1 cellular context compared by ENCODE assay signal in the genomic region with DNA sequence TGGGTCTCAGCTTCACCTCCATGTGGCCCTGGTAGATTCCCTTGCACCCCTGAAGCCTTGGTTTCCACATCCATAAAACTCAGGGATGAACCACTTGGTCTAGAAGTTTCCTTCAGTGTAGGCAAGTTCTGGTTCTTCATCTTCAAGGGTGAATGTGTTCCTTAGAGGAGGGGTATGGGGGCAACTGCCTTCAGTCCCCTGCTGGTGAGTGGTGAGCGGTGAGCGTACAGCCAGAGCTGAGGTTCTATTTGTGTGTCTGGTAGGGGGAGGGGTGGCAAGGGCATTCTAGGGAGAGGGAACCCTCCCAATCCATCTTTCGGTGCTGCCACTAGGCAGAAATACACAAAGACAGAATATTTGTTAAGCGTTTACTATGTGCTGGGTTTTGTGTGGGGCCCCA.
TF ChIP-seq lines count a peak whose summit lies in the region.

No MANE protein-coding gene starts in this region.

TF ChIP-seq in WTC11, 78 proteins besides CTCF, POLR2A, EP300 and RAD21 (continued from another document):
- TF ChIP-seq, protein P1, sequence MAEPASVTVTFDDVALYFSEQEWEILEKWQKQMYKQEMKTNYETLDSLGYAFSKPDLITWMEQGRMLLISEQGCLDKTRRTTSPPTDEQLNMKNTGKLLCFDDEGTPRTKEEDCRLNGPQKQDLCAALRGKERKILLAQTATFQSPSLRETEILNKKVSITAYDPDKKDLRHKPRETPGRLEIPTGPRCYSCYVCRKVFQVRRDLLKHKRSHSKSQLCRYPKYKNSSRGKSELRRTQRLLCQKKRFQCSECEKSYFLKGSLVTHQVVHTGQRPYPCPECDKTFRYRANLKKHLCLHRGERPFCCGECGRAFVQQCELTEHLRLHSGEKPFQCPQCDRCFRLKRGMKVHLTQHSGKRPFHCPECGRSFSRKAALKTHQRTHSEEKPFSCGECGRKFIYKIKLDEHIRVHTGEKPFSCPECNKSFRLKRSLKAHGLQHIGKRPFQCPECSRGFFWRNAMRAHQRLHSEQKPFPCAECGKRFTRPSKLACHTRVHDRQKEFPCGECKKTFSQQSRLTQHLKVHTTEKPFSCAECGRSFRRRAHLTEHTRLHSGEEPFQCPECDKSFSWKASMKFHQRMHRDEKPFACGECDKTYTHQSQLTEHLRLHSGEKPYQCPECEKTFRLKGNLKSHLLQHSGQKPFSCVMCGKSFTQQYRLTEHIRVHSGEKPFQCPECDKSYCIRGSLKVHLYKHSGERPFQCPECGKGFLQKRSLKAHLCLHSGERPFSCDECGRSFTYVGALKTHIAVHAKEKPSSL (CRISPR knock-in tag; conservative IDR thresholded peaks at IDR 0.05): no peak
- no peak for TF ChIP-seq MYBL2 (CRISPR knock-in tag; IDR thresholded peaks at IDR 0.05)
- no peak for TF ChIP-seq AR (CRISPR knock-in tag; IDR thresholded peaks at IDR 0.05)
- TF ChIP-seq, protein P2, sequence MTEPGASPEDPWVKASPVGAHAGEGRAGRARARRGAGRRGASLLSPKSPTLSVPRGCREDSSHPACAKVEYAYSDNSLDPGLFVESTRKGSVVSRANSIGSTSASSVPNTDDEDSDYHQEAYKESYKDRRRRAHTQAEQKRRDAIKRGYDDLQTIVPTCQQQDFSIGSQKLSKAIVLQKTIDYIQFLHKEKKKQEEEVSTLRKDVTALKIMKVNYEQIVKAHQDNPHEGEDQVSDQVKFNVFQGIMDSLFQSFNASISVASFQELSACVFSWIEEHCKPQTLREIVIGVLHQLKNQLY (CRISPR knock-in tag; IDR thresholded peaks at IDR 0.05): no peak
- TF ChIP-seq E2F5 (CRISPR knock-in tag; IDR thresholded peaks at IDR 0.05): no peak
- TF ChIP-seq, protein P3, sequence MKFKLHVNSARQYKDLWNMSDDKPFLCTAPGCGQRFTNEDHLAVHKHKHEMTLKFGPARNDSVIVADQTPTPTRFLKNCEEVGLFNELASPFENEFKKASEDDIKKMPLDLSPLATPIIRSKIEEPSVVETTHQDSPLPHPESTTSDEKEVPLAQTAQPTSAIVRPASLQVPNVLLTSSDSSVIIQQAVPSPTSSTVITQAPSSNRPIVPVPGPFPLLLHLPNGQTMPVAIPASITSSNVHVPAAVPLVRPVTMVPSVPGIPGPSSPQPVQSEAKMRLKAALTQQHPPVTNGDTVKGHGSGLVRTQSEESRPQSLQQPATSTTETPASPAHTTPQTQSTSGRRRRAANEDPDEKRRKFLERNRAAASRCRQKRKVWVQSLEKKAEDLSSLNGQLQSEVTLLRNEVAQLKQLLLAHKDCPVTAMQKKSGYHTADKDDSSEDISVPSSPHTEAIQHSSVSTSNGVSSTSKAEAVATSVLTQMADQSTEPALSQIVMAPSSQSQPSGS (CRISPR knock-in tag; IDR thresholded peaks at IDR 0.05; ENCODE audit: borderline replicate concordance, low read depth): no peak
